ENCODE assay signal across 20 cellular contexts in genomic region chr22:45964372-45964771, GRCh38. TPM values are rescaled to one million over a fixed set of nuclear protein-coding genes. Genes with fewer than 3 reads are reported as not detected.
DNase-seq lines count a peak whose midpoint lies in the region; ATAC-seq, FAIRE-seq and TF ChIP-seq lines count a peak whose summit lies in the region.
"Had no signal": no experiment of that assay in that cellular context is flagged by ENCODE, and none has a peak within 500 bp of the region (broad histone marks: within the 10 kb centered on the region; RNA-seq: fewer than 3 reads in every experiment).

No MANE protein-coding gene starts in this region.

- H3K9ac ChIP-seq in H1 (replicated peaks in 1 of 4; ENCODE audit: extremely low read depth in 1 of 4, low read depth in 3 of 4, low read length in 3 of 4): no peak overlapping the region

- POLR2A ChIA-PET in H1 (lab: Charles Lee; ENCODE audit: partially characterized antibody): no interaction called here

- no peak overlapping the region; the same call in 1 of the 2 replicates for H4K8ac ChIP-seq in H1 (ENCODE audit: extremely low read depth, insufficient read depth, low read length)

- ATAC-seq in GM18502 (IDR thresholded peaks at IDR 0.05; ENCODE audit: poor library complexity, unreplicated experiment) (no peak), HG03108 (IDR thresholded peaks at IDR 0.05; ENCODE audit: unreplicated experiment) (no peak)

- H3K36me3 ChIP-seq in H1 (ENCODE audit: control insufficient read depth in 2 of 4, insufficient read depth in 4 of 4, low read length in 3 of 4): no peaks in the 10 kb centered on the region
- H3K36me3 ChIP-seq: BE2C had no signal

- no peak overlapping the region for H3K27ac ChIP-seq in H1 (ENCODE audit: low read depth, low read length)

- no peak overlapping the region for H3K18ac ChIP-seq in H1 (ENCODE audit: extremely low read depth, low read length)

- no peaks in the 10 kb centered on the region for H3K23me2 ChIP-seq in H1 (ENCODE audit: low read depth, low read length)

- peaks cover 4 to 32% (median 22%) of the 10 kb centered on the region in 4 experiments for H3K27me3 ChIP-seq in H1 (replicated peaks in 1 of 4; ENCODE audit: control insufficient read depth in 3 of 4, extremely low read depth in 1 of 4, insufficient read depth in 3 of 4, low read length in 3 of 4)
- H3K27me3 ChIP-seq: BE2C had no signal

- no peak overlapping the region for H2AFZ ChIP-seq in H1 (ENCODE audit: low read length)

- H3K56ac ChIP-seq in H1 (replicated peaks; ENCODE audit: insufficient read length, low read depth, low read length): no peak overlapping the region

- no peak overlapping the region for H2BK120ac ChIP-seq in H1 (replicated peaks; ENCODE audit: low read depth, low read length)

- no peak overlapping the region for H4K5ac ChIP-seq in H1 (ENCODE audit: insufficient read length, low read depth, low read length)

- H3K4me1 ChIP-seq in H1 (replicated peaks in 1 of 4; ENCODE audit: control insufficient read depth in 3 of 4, insufficient read depth in 4 of 4, low read length in 3 of 4): peaks cover 0 to 33% (median 23%) of the 10 kb centered on the region in 4 experiments; a peak in 6 of 7 replicates

- CTCF ChIA-PET in H1 (lab: Charles Lee; ENCODE audit: partially characterized antibody): interaction anchor here (1.6 to 3.3 kb wide), 2 partner anchors 9 to 100 kb away, joined by 6 to 14 read pairs; no protein-coding TSS in a partner anchor

- H4K20me1 ChIP-seq in H1 (replicated peaks in 1 of 2; ENCODE audit: control insufficient read depth in 1 of 2, insufficient read depth in 2 of 2, low read length in 2 of 2): peaks cover 0 to 1% of the 10 kb centered on the region in 2 experiments

- no peak overlapping the region for H3K4me3 ChIP-seq in H1 (ENCODE audit: extremely low read depth in 1 of 4, insufficient read depth in 2 of 4, low read depth in 3 of 4, low read length in 4 of 4)

- H2AK5ac ChIP-seq in H1 (ENCODE audit: low read depth, low read length): no peak overlapping the region

- H3K23ac ChIP-seq in H1 (ENCODE audit: insufficient read length): no peak overlapping the region

- H3K9me3 ChIP-seq in H1 (ENCODE audit: insufficient read depth in 2 of 2, low read depth in 1 of 2, low read length in 1 of 2): no peaks in the 10 kb centered on the region
- H3K9me3 ChIP-seq: BE2C had no signal

- no peak overlapping the region for H2BK20ac ChIP-seq in H1 (ENCODE audit: low read length)

- no peaks in the 10 kb centered on the region for H3K79me1 ChIP-seq in H1 (ENCODE audit: low read depth, low read length)

- TF ChIP-seq CTCF in H1 (IDR thresholded peaks at IDR 0.05; ENCODE audit: control extremely low read depth in 1 of 3, insufficient read depth in 1 of 3, low read depth in 1 of 3, low read length in 3 of 3): no peak

- peak; percentile 25 for DNase-seq in HK-2 (ENCODE audit: unreplicated experiment)
- no peak for DNase-seq in H1 (ENCODE audit: low read depth in 1 of 2, low spot score in 2 of 2)
- DNase-seq in kidney tubule cell (ENCODE audit: low spot score): peak; percentile 42
- no peak for DNase-seq in middle frontal gyrus (ENCODE audit: extremely low spot score, low spot score)
- no peak for DNase-seq in NAMALWA (ENCODE audit: low spot score)
- DNase-seq: ACHN; BE2C; CD4-positive, alpha-beta memory T cell; DMS153; DMS79; GF-D8; GOT3; H9; Karpas-422; KBM-7 had no signal

- no peak overlapping the region for H3K4me2 ChIP-seq in H1 (ENCODE audit: insufficient read depth in 1 of 2, low read depth in 2 of 2, low read length in 2 of 2)

- no peak overlapping the region for H2BK15ac ChIP-seq in H1 (ENCODE audit: low read length)

- WGBS in H1 (ENCODE audit: extremely low coverage in 1 of 2, insufficient coverage in 1 of 2, insufficient read length in 1 of 2, insufficient replicate concordance in 2 of 2, low coverage in 1 of 2, low lambda C conversion rate in 2 of 2, missing lambda C conversion rate in 1 of 2), 2 experiments: 92% methylated on average over 11 of the region's 12 CpGs; no CpG with 5 or more reads in 1 of the 2 experiments

- H3K14ac ChIP-seq in H1 (ENCODE audit: insufficient read length): no peak overlapping the region

- no peak for TF ChIP-seq EP300 in H1 (IDR thresholded peaks at IDR 0.05; ENCODE audit: borderline replicate concordance in 1 of 2, low read depth in 2 of 2, low read length in 2 of 2)

- H2BK12ac ChIP-seq in H1 (ENCODE audit: low read depth, low read length): no peak overlapping the region

- FAIRE-seq in H1 (lab: Jason Lieb, UNC): no peak
- FAIRE-seq: A204.1 had no signal

- H3K79me2 ChIP-seq in H1 (ENCODE audit: control insufficient read depth in 1 of 2, insufficient read depth in 2 of 2, low read length in 2 of 2): no peaks in the 10 kb centered on the region

- peak overlapping the region; percentile 54 for H4K91ac ChIP-seq in H1 (replicated peaks; ENCODE audit: insufficient read length, low read length)

- TF ChIP-seq POLR2A in H1 (IDR thresholded peaks at IDR 0.05; ENCODE audit: control extremely low read depth in 1 of 2, low read depth in 2 of 2, low read length in 2 of 2): no peak

- no peak overlapping the region for H2BK5ac ChIP-seq in H1 (ENCODE audit: low read depth, low read length)

- no peak overlapping the region for H3K4ac ChIP-seq in H1 (replicated peaks; ENCODE audit: insufficient read length, low read depth, low read length)

- no peak for TF ChIP-seq RAD21 in H1 (IDR thresholded peaks at IDR 0.05 in 1 of 2, conservative IDR thresholded peaks at IDR 0.05 in 1 of 2; ENCODE audit: low read depth in 2 of 2, low read length in 2 of 2)

TF ChIP-seq in H1, 55 proteins besides CTCF, POLR2A, EP300 and RAD21:
- TF ChIP-seq JUN (IDR thresholded peaks at IDR 0.05; ENCODE audit: low read depth, low read length) (no peak), ATF2 (IDR thresholded peaks at IDR 0.05; ENCODE audit: low read length) (no peak), ASH2L (IDR thresholded peaks at IDR 0.05; ENCODE audit: low read length) (no peak)

RNA-seq across cellular contexts. Expression of gene WNT7B, which starts 12.6 kb away (rescaled TPM):
- total RNA-seq in H1 (2021; fragmentation: NEBNext Ultra II Directional; extraction: Animal tissue kit (Norgen Biotek cat#: 25700)): 0.13 and 0.24 TPM in 2 replicates
- 0.14 and 0.24 TPM in 2 replicates for polyA plus RNA-seq in H1 (2011; rRNA removed)
- 0.12 TPM for polyA plus RNA-seq in H1 (2011; cell fraction: cytosol; rRNA removed)
- 0.27 TPM for polyA plus RNA-seq in H1 (2011; cell fraction: nucleus; rRNA removed)
- 0.14 to 0.46 TPM (median 0.23 TPM) in 4 replicates for polyA plus RNA-seq in H1 (2012, experiment 1 of 2)
- polyA plus RNA-seq in H1 (2012, experiment 2 of 2): 0.29 TPM
- polyA plus RNA-seq in H1 (2013, experiment 1 of 2): 0.08 TPM
- 0.13 TPM for polyA plus RNA-seq in H1 (2013, experiment 2 of 2)
- 0.16 and 0.17 TPM in 2 replicates for polyA minus RNA-seq in H1 (2011; rRNA and poly(A)+ RNA removed)
- not detected for polyA minus RNA-seq in H1 (2011; cell fraction: cytosol; rRNA and poly(A)+ RNA removed)
- 0.30 TPM for polyA minus RNA-seq in H1 (2011; cell fraction: nucleus; rRNA and poly(A)+ RNA removed)
- total RNA-seq: CD4-positive, alpha-beta memory T cell had no signal
- polyA plus RNA-seq: CD14-positive monocyte; CD4-positive, alpha-beta memory T cell; IgD-negative memory B cell had no signal

Comparison
In these comparisons a context has a peak if more than half of its experiments do, and no peak if none do; other contexts are left out.
1. DNase-seq: peak in HK-2 (single experiment) and kidney tubule cell (single experiment); none in H1 (0 of 2), middle frontal gyrus (single experiment) and NAMALWA (single experiment).